ENCODE assay signal across 1 cellular context in genomic region chr22:20428496-20429253, GRCh38.
A peak's percentile ranks its signal among the peaks of the same experiment; 100 is the strongest.
TF ChIP-seq lines count a peak whose summit lies in the region.

No MANE protein-coding gene starts in this region.

TF ChIP-seq in K562, 482 proteins besides CTCF, POLR2A, EP300 and RAD21 (continued from another document and continues in another):
- TF ChIP-seq RREB1 (CRISPR knock-in tag; IDR thresholded peaks at IDR 0.05) (0 out of 2 replicates have a peak, but pooled peaks have one; percentile 58), SOX6 (IDR thresholded peaks at IDR 0.05) (no peak), ZNF280A (IDR thresholded peaks at IDR 0.05; ENCODE audit: low read depth, partially characterized antibody) (peak; percentile 44), HES1 (IDR thresholded peaks at IDR 0.05; ENCODE audit: low read depth) (no peak), IFI16 (CRISPR knock-in tag; IDR thresholded peaks at IDR 0.05) (peak; percentile 85), USF1 (CRISPR knock-in tag; IDR thresholded peaks at IDR 0.05) (peak; percentile 53), ZNF436 (CRISPR knock-in tag; IDR thresholded peaks at IDR 0.05) (peak; percentile 61; the same call in 1 of the 2 replicates), SMC3 (conservative IDR thresholded peaks at IDR 0.05; ENCODE audit: insufficient read depth, low read depth, low read length) (0 out of 2 replicates have a peak, but pooled peaks have one; percentile 27), PHTF2 (CRISPR knock-in tag; IDR thresholded peaks at IDR 0.05) (peak; percentile 71; the same call in 1 of the 2 replicates), ASH1L (IDR thresholded peaks at IDR 0.05; ENCODE audit: borderline replicate concordance, low read depth, partially characterized antibody) (no peak), ZBTB49 (CRISPR knock-in tag; IDR thresholded peaks at IDR 0.05; ENCODE audit: borderline replicate concordance) (no peak), HIVEP1 (CRISPR knock-in tag; IDR thresholded peaks at IDR 0.05) (peak; percentile 44; the same call in 1 of the 2 replicates), U2AF1 (optimal IDR thresholded peaks at IDR 0.05; ENCODE audit: low read depth, low read length) (no peak), MIER1 (IDR thresholded peaks at IDR 0.05; ENCODE audit: low read depth) (no peak), MAZ (CRISPR knock-in tag; conservative IDR thresholded peaks at IDR 0.05 in 1 of 2, IDR thresholded peaks at IDR 0.05 in 1 of 2) (no peak; a peak in 1 of 4 replicates), HDAC6 (IDR thresholded peaks at IDR 0.05; ENCODE audit: low read depth, low read length) (peak; percentile 88; the same call in 1 of the 2 replicates), NR4A1 (CRISPR knock-in tag; IDR thresholded peaks at IDR 0.05) (peak; percentile 68; the same call in 1 of the 2 replicates), NR4A1 (tag; IDR thresholded peaks at IDR 0.05) (no peak), MCM3 (IDR thresholded peaks at IDR 0.05) (no peak), ARID4B (CRISPR knock-in tag; IDR thresholded peaks at IDR 0.05) (peak; percentile 57; the same call in 1 of the 2 replicates), ZBTB26 (CRISPR knock-in tag; IDR thresholded peaks at IDR 0.05) (peak; percentile 97), CREBBP (IDR thresholded peaks at IDR 0.05; ENCODE audit: low read depth, low read length) (no peak), MTF1 (CRISPR knock-in tag; IDR thresholded peaks at IDR 0.05; ENCODE audit: borderline replicate concordance) (0 out of 2 replicates have a peak, but pooled peaks have one; percentile 37), POLR2B (IDR thresholded peaks at IDR 0.05; ENCODE audit: low read depth, partially characterized antibody) (no peak), EP400 (IDR thresholded peaks at IDR 0.05) (no peak), E2F3 (CRISPR knock-in tag; IDR thresholded peaks at IDR 0.05) (peak; percentile 56), IRF2 (CRISPR knock-in tag; IDR thresholded peaks at IDR 0.05) (0 out of 2 replicates have a peak, but pooled peaks have one; percentile 15), XRCC3 (IDR thresholded peaks at IDR 0.05) (no peak), ZMIZ1 (IDR thresholded peaks at IDR 0.05; ENCODE audit: low read depth in 2 of 2, low read length in 2 of 2) (0 out of 4 replicates have a peak, but pooled peaks of 1 of the 2 experiments have one; percentile 20), FOXP1 (CRISPR knock-in tag; IDR thresholded peaks at IDR 0.05) (0 out of 2 replicates have a peak, but pooled peaks have one; percentile 72), EHMT2 (IDR thresholded peaks at IDR 0.05) (no peak), FOXA3 (CRISPR knock-in tag; conservative IDR thresholded peaks at IDR 0.05 in 1 of 2, IDR thresholded peaks at IDR 0.05 in 1 of 2) (0 out of 4 replicates have a peak, but pooled peaks of 1 of the 2 experiments have one; percentile 48)
